ENCODE assay signal across 12 cellular contexts in genomic region chr9:120924698-120925534, GRCh38. TPM values are rescaled to one million over a fixed set of nuclear protein-coding genes. Genes with fewer than 3 reads are reported as not detected.
A peak's percentile ranks its signal among the peaks of the same experiment; 100 is the strongest.
DNase-seq lines count a peak whose midpoint lies in the region; ATAC-seq, FAIRE-seq and TF ChIP-seq lines count a peak whose summit lies in the region.
"Had no signal": no experiment of that assay in that cellular context is flagged by ENCODE, and none has a peak within 500 bp of the region (broad histone marks: within the 10 kb centered on the region; RNA-seq: fewer than 3 reads in every experiment).

No MANE protein-coding gene starts in this region.

- no peaks in the 10 kb centered on the region for H3K79me2 ChIP-seq in endothelial cell of umbilical vein (ENCODE audit: control insufficient read depth, insufficient read depth, low read length)

- no peaks in the 10 kb centered on the region for H3K9me3 ChIP-seq in endothelial cell of umbilical vein (replicated peaks; ENCODE audit: control insufficient read depth, insufficient read depth, low read length)
- no peaks in the 10 kb centered on the region for H3K9me3 ChIP-seq in stomach

- POLR2A ChIA-PET in activated CD4-positive, alpha-beta T cell treated with anti-CD3 and anti-CD28 coated beads for 36 hours (lab: Charles Lee), result interaction anchor here (0.5 to 4.4 kb wide), 15 partner anchors 9 to 215 kb away, joined by 3 to 40 read pairs (median 5); partner anchors contain the start of gene PHF19
- POLR2A ChIA-PET in endothelial cell of umbilical vein (lab: Charles Lee), result no interaction called here

- peak overlapping the region; percentile 90 for H3K4me3 Mint-ChIP-seq in activated CD4-positive, alpha-beta T cell treated with anti-CD3 and anti-CD28 coated beads for 36 hours
- H3K4me3 Mint-ChIP-seq in T-helper 2 cell treated with Interferon-gamma antibody and Interleukin-4, amounts not matched to agents 5 μg/mL and 100 μg/mL, for 36 hours, result peak overlapping the region; percentile 89
- H3K4me3 Mint-ChIP-seq in progenitor cell of endocrine pancreas (ENCODE audit: low read depth), result no peak overlapping the region

- H3K36me3 ChIP-seq in endothelial cell of umbilical vein (ENCODE audit: control insufficient read depth in 2 of 2, extremely low read depth in 1 of 2, insufficient read depth in 2 of 2, low read length in 2 of 2), result no peaks in the 10 kb centered on the region
- no peaks in the 10 kb centered on the region for H3K36me3 ChIP-seq in stomach
- H3K36me3 ChIP-seq: cardiac muscle cell had no signal

- peak; percentile 54 for DNase-seq in activated CD4-positive, alpha-beta T cell treated with anti-CD3 and anti-CD28 coated beads for 36 hours
- no peak for DNase-seq in activated CD4-positive, alpha-beta T cell treated with anti-CD3 and anti-CD28 coated beads, Interleukin-2, amount 50 U/mL, for 1 hour
- DNase-seq in T-helper 2 cell treated with Interferon-gamma antibody and Interleukin-4, amounts not matched to agents 5 μg/mL and 100 μg/mL, for 36 hours (ENCODE audit: low spot score), result peak; percentile 57
- DNase-seq in endothelial cell of umbilical vein (ENCODE audit: low read depth, low spot score), result no peak
- DNase-seq in stomach, result no peak
- DNase-seq in progenitor cell of endocrine pancreas (ENCODE audit: low spot score, unreplicated experiment), result no peak
- DNase-seq in HTR-8/SVneo (ENCODE audit: insufficient read length, low spot score), result no peak
- DNase-seq: hippocampal formation, NCI-H526 treated with DMSO at 0.1 percent for 48 hours had no signal

- CTCF ChIA-PET in activated CD4-positive, alpha-beta T cell treated with anti-CD3 and anti-CD28 coated beads for 36 hours (lab: Charles Lee), result interaction anchor here (0.6 to 2.3 kb wide), 10 partner anchors 9 to 208 kb away, joined by 3 to 13 read pairs (median 4); no protein-coding TSS in a partner anchor
- CTCF ChIA-PET in endothelial cell of umbilical vein (lab: Charles Lee), result interaction anchor here (0.7 kb wide), 1 partner anchor 148 kb away, joined by 3 read pairs; no protein-coding TSS in a partner anchor

- WGBS in stomach, 5 donors, result 68 to 79% (median 73%) methylated on average over 11 of the region's 11 CpGs

- TF ChIP-seq EP300 in stomach (IDR thresholded peaks at IDR 0.05), result no peak

- no peak overlapping the region for H2AFZ ChIP-seq in endothelial cell of umbilical vein (ENCODE audit: low read depth, low read length)

- H3K27ac Mint-ChIP-seq in activated CD4-positive, alpha-beta T cell treated with anti-CD3 and anti-CD28 coated beads for 36 hours, result peak overlapping the region; percentile 90
- peak overlapping the region; percentile 92 for H3K27ac Mint-ChIP-seq in T-helper 2 cell treated with Interferon-gamma antibody and Interleukin-4, amounts not matched to agents 5 μg/mL and 100 μg/mL, for 36 hours
- H3K27ac Mint-ChIP-seq in progenitor cell of endocrine pancreas, result no peak overlapping the region

- no peak for TF ChIP-seq CTCF in endothelial cell of umbilical vein (IDR thresholded peaks at IDR 0.05; ENCODE audit: extremely low read depth in 1 of 2, insufficient read depth in 1 of 2, low read depth in 1 of 2, low read length in 2 of 2)
- no peak for TF ChIP-seq CTCF in stomach (IDR thresholded peaks at IDR 0.05)
- TF ChIP-seq CTCF in progenitor cell of endocrine pancreas (IDR thresholded peaks at IDR 0.05; ENCODE audit: unreplicated experiment), result no peak

- H3K9me1 ChIP-seq in endothelial cell of umbilical vein (replicated peaks; ENCODE audit: control insufficient read depth, extremely low read depth, insufficient read depth, low read length), result no peaks in the 10 kb centered on the region

- H3K4me1 ChIP-seq in endothelial cell of umbilical vein (ENCODE audit: control insufficient read depth, extremely low read depth, insufficient read depth, low read length), result peaks cover 23% of the 10 kb centered on the region
- H3K4me1 ChIP-seq in stomach, result peaks cover 13 to 67% (median 41%) of the 10 kb centered on the region in 4 donors

- peaks cover 66% of the 10 kb centered on the region for H3K36me3 Mint-ChIP-seq in activated CD4-positive, alpha-beta T cell treated with anti-CD3 and anti-CD28 coated beads for 36 hours (ENCODE audit: low read depth)
- peaks cover 69% of the 10 kb centered on the region for H3K36me3 Mint-ChIP-seq in T-helper 2 cell treated with Interferon-gamma antibody and Interleukin-4, amounts not matched to agents 5 μg/mL and 100 μg/mL, for 36 hours (ENCODE audit: low read depth)
- H3K36me3 Mint-ChIP-seq in progenitor cell of endocrine pancreas (ENCODE audit: insufficient read depth), result no peaks in the 10 kb centered on the region

- no peak for ATAC-seq in activated CD4-positive, alpha-beta T cell treated with anti-CD3 and anti-CD28 coated beads for 36 hours
- no peak for ATAC-seq in GM21786 (IDR thresholded peaks at IDR 0.05; ENCODE audit: unreplicated experiment)

- H3K9ac ChIP-seq in endothelial cell of umbilical vein (replicated peaks; ENCODE audit: extremely low read depth, insufficient read depth, low read length), result no peak overlapping the region

- no peaks in the 10 kb centered on the region for H3K27me3 Mint-ChIP-seq in activated CD4-positive, alpha-beta T cell treated with anti-CD3 and anti-CD28 coated beads for 36 hours
- no peaks in the 10 kb centered on the region for H3K27me3 Mint-ChIP-seq in T-helper 2 cell treated with Interferon-gamma antibody and Interleukin-4, amounts not matched to agents 5 μg/mL and 100 μg/mL, for 36 hours (ENCODE audit: low read depth)
- H3K27me3 Mint-ChIP-seq in progenitor cell of endocrine pancreas, result peaks cover 11% of the 10 kb centered on the region

- H3K4me3 ChIP-seq in endothelial cell of umbilical vein (replicated peaks in 1 of 3; ENCODE audit: insufficient read depth in 1 of 3, low read depth in 1 of 3, low read length in 3 of 3) (no peak overlapping the region), stomach (peak overlapping the region in 1 of 4 donors; percentile 25)
- H3K4me3 ChIP-seq: cardiac muscle cell had no signal

- no peak overlapping the region for H3K27ac ChIP-seq in endothelial cell of umbilical vein (ENCODE audit: insufficient read depth, low read depth, low read length)
- peak overlapping the region; percentile 66 to 97 (median 92) for H3K27ac ChIP-seq in stomach
- H3K27ac ChIP-seq: cardiac muscle cell, VCaP had no signal

- peaks cover 72% of the 10 kb centered on the region for H3K4me1 Mint-ChIP-seq in activated CD4-positive, alpha-beta T cell treated with anti-CD3 and anti-CD28 coated beads for 36 hours
- peaks cover 75% of the 10 kb centered on the region for H3K4me1 Mint-ChIP-seq in T-helper 2 cell treated with Interferon-gamma antibody and Interleukin-4, amounts not matched to agents 5 μg/mL and 100 μg/mL, for 36 hours (ENCODE audit: low read depth)
- H3K4me1 Mint-ChIP-seq in progenitor cell of endocrine pancreas (ENCODE audit: low read depth), result peaks cover 18% of the 10 kb centered on the region

- TF ChIP-seq POLR2A in endothelial cell of umbilical vein (IDR thresholded peaks at IDR 0.05; ENCODE audit: low read depth, low read length) (no peak), stomach (IDR thresholded peaks at IDR 0.05) (no peak)

- dilution Hi-C loops in endothelial cell of umbilical vein (cut with MboI; ENCODE audit: extremely low pct_ligation_motif_present, low sequenced_read_pairs), result no loop called here

- H4K20me1 ChIP-seq in endothelial cell of umbilical vein (replicated peaks; ENCODE audit: control insufficient read depth, extremely low read depth, insufficient read depth, low read length), result no peaks in the 10 kb centered on the region

- no peaks in the 10 kb centered on the region for H3K9me3 Mint-ChIP-seq in activated CD4-positive, alpha-beta T cell treated with anti-CD3 and anti-CD28 coated beads for 36 hours (ENCODE audit: low read depth)
- no peaks in the 10 kb centered on the region for H3K9me3 Mint-ChIP-seq in T-helper 2 cell treated with Interferon-gamma antibody and Interleukin-4, amounts not matched to agents 5 μg/mL and 100 μg/mL, for 36 hours
- no peaks in the 10 kb centered on the region for H3K9me3 Mint-ChIP-seq in progenitor cell of endocrine pancreas (ENCODE audit: low read depth)

- H3K4me2 ChIP-seq in endothelial cell of umbilical vein (ENCODE audit: insufficient read depth, low read length), result no peak overlapping the region

- BruUV-seq in endothelial cell of umbilical vein (replicated peaks; lab: Mats Ljungman, UMichigan), result no TSS peak

- no peaks in the 10 kb centered on the region for H3K27me3 ChIP-seq in endothelial cell of umbilical vein (ENCODE audit: control insufficient read depth in 2 of 2, insufficient read depth in 2 of 2, low read length in 2 of 2)
- H3K27me3 ChIP-seq in stomach, result no peaks in the 10 kb centered on the region
- H3K27me3 ChIP-seq: cardiac muscle cell had no signal

- intact Hi-C loops in activated CD4-positive, alpha-beta T cell treated with anti-CD3 and anti-CD28 coated beads for 36 hours (cut with DNase I, micrococcal nuclease), result loop anchor here in 1 of 2 experiments (5.0 kb wide), 2 partner anchors 147 to 213 kb away; partner anchors contain the start of genes CNTRL and MEGF9
- intact Hi-C loops in endothelial cell of umbilical vein (cut with micrococcal nuclease) (loop anchor here (1.0 kb wide), 1 partner anchor 31 kb away; no protein-coding TSS in a partner anchor), stomach (cut with DNase I; ENCODE audit: low total_unique reads) (loop anchor here (10.0 kb wide), 1 partner anchor 50 kb away; the partner anchor contains the start of gene PHF19)

- peak; percentile 70 for FAIRE-seq in endothelial cell of umbilical vein (lab: Jason Lieb, UNC)
- no peak for FAIRE-seq in HTR-8/SVneo (lab: Jason Lieb, UNC)

RNA-seq across cellular contexts. Expression of gene TRAF1, which starts 1.7 kb away (rescaled TPM):
- 100 to 1,000 TPM; 103 to 113 TPM for total RNA-seq in activated CD4-positive, alpha-beta T cell treated with anti-CD3 and anti-CD28 coated beads for 36 hours
- 1.4 and 2.0 TPM in 2 replicates for total RNA-seq in endothelial cell of umbilical vein
- 2.6 and 2.8 TPM in 2 replicates for polyA plus RNA-seq in endothelial cell of umbilical vein
- 1.3 and 2.2 TPM in 2 replicates for polyA plus RNA-seq in endothelial cell of umbilical vein (2011; cell fraction: cytosol; rRNA removed)
- polyA plus RNA-seq in endothelial cell of umbilical vein (2011; cell fraction: nucleus; rRNA removed), result 9.0 and 10.0 TPM in 2 replicates
- polyA plus RNA-seq in endothelial cell of umbilical vein (2012), result 3.1 and 6.9 TPM in 2 replicates
- 2.3 and 2.6 TPM in 2 replicates for polyA minus RNA-seq in endothelial cell of umbilical vein
- polyA minus RNA-seq in endothelial cell of umbilical vein (2011; cell fraction: cytosol; rRNA and poly(A)+ RNA removed), result 0.31 TPM
- polyA minus RNA-seq in endothelial cell of umbilical vein (2011; cell fraction: nucleus; rRNA and poly(A)+ RNA removed), result 3.0 TPM in 2 replicates
- 10 to 100 TPM in 1 of 5 donors, 1 to 10 TPM in 3, under 1 TPM in 1; 0.58 to 10.3 (median 2.8) TPM for total RNA-seq in stomach
- 1 to 10 TPM; 2.3 to 6.8 (median 3.7) TPM for polyA plus RNA-seq in stomach
- 6.7 TPM in 2 replicates for total RNA-seq in progenitor cell of endocrine pancreas

RNA-seq across cellular contexts. Expression of gene PHF19, which starts 47.9 kb away (rescaled TPM):
- 100 to 1,000 TPM; 168 to 169 TPM for total RNA-seq in activated CD4-positive, alpha-beta T cell treated with anti-CD3 and anti-CD28 coated beads for 36 hours
- total RNA-seq in endothelial cell of umbilical vein (138 and 153 TPM in 2 replicates), stomach (100 to 1,000 TPM in 1 of 5 donors, 10 to 100 TPM in 4; 13.3 to 251 (median 26.8) TPM), progenitor cell of endocrine pancreas (27.2 and 28.4 TPM in 2 replicates)
- polyA plus RNA-seq in endothelial cell of umbilical vein (101 and 102 TPM in 2 replicates), stomach (10 to 100 TPM; 10.7 to 28.3 (median 27.6) TPM)
- polyA plus RNA-seq in endothelial cell of umbilical vein (2011; cell fraction: cytosol; rRNA removed), result 103 and 119 TPM in 2 replicates
- polyA plus RNA-seq in endothelial cell of umbilical vein (2011; cell fraction: nucleus; rRNA removed), result 121 and 131 TPM in 2 replicates
- 83.6 and 113 TPM in 2 replicates for polyA plus RNA-seq in endothelial cell of umbilical vein (2012)
- polyA minus RNA-seq in endothelial cell of umbilical vein, result 87.7 and 89.1 TPM in 2 replicates
- polyA minus RNA-seq in endothelial cell of umbilical vein (2011; cell fraction: cytosol; rRNA and poly(A)+ RNA removed), result 67.3 TPM
- polyA minus RNA-seq in endothelial cell of umbilical vein (2011; cell fraction: nucleus; rRNA and poly(A)+ RNA removed), result 53.8 and 54.3 TPM in 2 replicates

Comparison
In these comparisons a context has a peak if more than half of its experiments do, and no peak if none do; other contexts are left out.
1. DNase-seq: peak in activated CD4-positive, alpha-beta T cell treated with anti-CD3 and anti-CD28 coated beads for 36 hours (single experiment) and T-helper 2 cell treated with Interferon-gamma antibody and Interleukin-4, amounts not matched to agents 5 μg/mL and 100 μg/mL, for 36 hours (single experiment); none in activated CD4-positive, alpha-beta T cell treated with anti-CD3 and anti-CD28 coated beads, Interleukin-2, amount 50 U/mL, for 1 hour (single experiment), endothelial cell of umbilical vein (single experiment), stomach (single experiment), progenitor cell of endocrine pancreas (single experiment) and HTR-8/SVneo (single experiment).
2. RNA of gene TRAF1, which starts 1.7 kb away (total RNA-seq): 103 to 113 TPM in activated CD4-positive, alpha-beta T cell treated with anti-CD3 and anti-CD28 coated beads for 36 hours; 6.7 TPM in progenitor cell of endocrine pancreas, 0.58 to 10.3 TPM in stomach and 1.4 to 2.0 TPM in endothelial cell of umbilical vein; every median in the first group is over 4 times any median in the second.